In the genomic region with DNA sequence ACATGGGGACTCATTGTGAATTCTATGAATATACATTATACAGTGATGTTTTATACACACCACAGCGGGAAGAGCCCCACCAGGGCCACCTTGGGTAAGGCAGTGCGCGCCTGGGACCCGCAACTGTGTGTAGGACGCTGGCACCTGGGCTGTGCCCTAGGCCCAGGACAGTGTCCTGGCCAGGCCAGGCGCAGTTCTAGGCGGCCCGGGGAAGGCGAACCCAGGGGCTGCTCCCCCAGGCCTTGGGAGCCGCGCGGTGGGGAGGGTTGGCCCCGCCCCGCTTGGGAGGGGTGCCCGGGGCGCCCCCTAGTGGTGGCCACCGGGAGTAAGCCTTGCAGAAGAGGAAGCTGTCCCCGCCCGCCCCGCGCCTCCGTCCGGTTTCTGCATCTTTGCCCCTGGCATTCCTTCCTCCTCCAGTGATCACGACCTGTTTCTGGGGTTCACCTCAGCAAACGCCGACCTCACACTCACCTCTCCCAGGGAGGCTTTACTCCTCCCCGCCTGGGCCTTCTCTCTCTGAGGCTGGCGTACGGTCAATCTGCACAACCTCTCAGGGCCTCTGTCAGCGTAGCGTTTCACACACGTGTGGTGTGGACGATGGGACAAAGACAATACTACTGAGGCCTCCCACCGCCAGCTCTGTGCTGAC, we compare ENCODE assay signal across 8 cellular contexts. TPM values are rescaled to one million over a fixed set of nuclear protein-coding genes. Genes with fewer than 3 reads are reported as not detected.
DNase-seq lines count a peak whose midpoint lies in the region; ATAC-seq and TF ChIP-seq lines count a peak whose summit lies in the region.

No MANE protein-coding gene starts in this region.

- H3K23ac ChIP-seq in mesendoderm (ENCODE audit: low read length), result no peak overlapping the region

- H2BK120ac ChIP-seq in mesendoderm (ENCODE audit: low read depth, low read length), result no peak overlapping the region

- H3K4me3 ChIP-seq in mesendoderm (ENCODE audit: low read length), result no peak overlapping the region

- no peak overlapping the region for H3K4ac ChIP-seq in mesendoderm (ENCODE audit: low read depth, low read length)

- H3K79me2 ChIP-seq in mesendoderm (ENCODE audit: control insufficient read depth, insufficient read depth, low read length), result no peaks in the 10 kb centered on the region

- H3K36me3 ChIP-seq in mesendoderm (ENCODE audit: control insufficient read depth, insufficient read depth, low read length), result no peaks in the 10 kb centered on the region

- H3K18ac ChIP-seq in mesendoderm (ENCODE audit: low read length), result no peak overlapping the region

- H4K8ac ChIP-seq in mesendoderm (ENCODE audit: low read depth, low read length), result no peak overlapping the region

- H3K9ac ChIP-seq in mesendoderm (ENCODE audit: low read length), result peak overlapping the region; percentile 51

- TF ChIP-seq POLR2A in GM10847 (IDR thresholded peaks at IDR 0.05; ENCODE audit: extremely low read depth, insufficient read length), result peak; percentile 26

- no peaks in the 10 kb centered on the region for H3K27me3 ChIP-seq in mesendoderm (ENCODE audit: insufficient read depth, low read length, poor library complexity)

- peak overlapping the region; percentile 5 for H3K4me2 ChIP-seq in mesendoderm (ENCODE audit: low read length)

- H2BK5ac ChIP-seq in mesendoderm (ENCODE audit: low read length), result no peak overlapping the region

- H3K79me1 ChIP-seq in mesendoderm (ENCODE audit: low read length), result no peaks in the 10 kb centered on the region

- no peaks in the 10 kb centered on the region for H3K4me1 ChIP-seq in mesendoderm (ENCODE audit: control insufficient read depth, low read depth, low read length)

- no CpG with 5 or more reads among the region's 34 CpGs for WGBS in mesendoderm (ENCODE audit: extremely low coverage, insufficient coverage, low lambda C conversion rate)

- peak; percentile 76 for ATAC-seq in HG02642 (IDR thresholded peaks at IDR 0.05; ENCODE audit: poor library complexity, unreplicated experiment)

- no peak overlapping the region for H3K27ac ChIP-seq in mesendoderm (ENCODE audit: low read depth, low read length)

- H2AK5ac ChIP-seq in mesendoderm (ENCODE audit: low read length), result no peak overlapping the region

- peak overlapping the region; percentile 77 for H3K56ac ChIP-seq in mesendoderm (ENCODE audit: low read length)

- no peak overlapping the region for H2BK15ac ChIP-seq in mesendoderm (replicated peaks; ENCODE audit: low read depth)

- DNase-seq in NCI-H226 (peak; percentile 53), ecto neural progenitor cell (ENCODE audit: low spot score) (peak; percentile 94), mesendoderm (peak; percentile 79), middle frontal gyrus (ENCODE audit: extremely low spot score, low spot score) (no peak)
- DNase-seq in activated CD4-positive, alpha-beta T cell treated with anti-CD3 and anti-CD28 coated beads, Interleukin-2, amount 50 U/mL, for 1 hour, result peak; percentile 83
- peak; percentile 66 for DNase-seq in stimulated activated CD8-positive, alpha-beta memory T cell treated with anti-CD3 and anti-CD28 coated beads, Interleukin-12 subunit alpha, Interleukin-12 subunit beta, amount 100 ng/mL, for 4 hours (ENCODE audit: low read depth)

- no peak overlapping the region for H4K5ac ChIP-seq in mesendoderm (ENCODE audit: low read length)

RNA-seq across cellular contexts. Expression of a gene that starts 9.5 kb away (rescaled TPM):
- 21.1 TPM for polyA plus RNA-seq in mesendoderm (2013, experiment 1 of 2)
- 21.9 TPM for polyA plus RNA-seq in mesendoderm (2013, experiment 2 of 2)

RNA-seq across cellular contexts. Expression of a gene that starts 29.1 kb away (rescaled TPM):
- polyA plus RNA-seq in mesendoderm (2013, experiment 1 of 2), result 5.1 TPM
- polyA plus RNA-seq in mesendoderm (2013, experiment 2 of 2), result 5.4 TPM

RNA-seq across cellular contexts. Expression of a gene that starts 36.6 kb away (rescaled TPM):
- polyA plus RNA-seq in mesendoderm (2013, experiment 1 of 2), result 2.4 TPM
- 3.2 TPM for polyA plus RNA-seq in mesendoderm (2013, experiment 2 of 2)

RNA-seq across cellular contexts. Expression of a gene that starts 43.4 kb away (rescaled TPM):
- 3.2 TPM for polyA plus RNA-seq in mesendoderm (2013, experiment 1 of 2)
- 3.4 TPM for polyA plus RNA-seq in mesendoderm (2013, experiment 2 of 2)

RNA-seq across cellular contexts. Expression of a gene that starts 47.8 kb away (rescaled TPM):
- polyA plus RNA-seq in mesendoderm (2013, experiment 1 of 2), result 1.2 TPM
- 1.1 TPM for polyA plus RNA-seq in mesendoderm (2013, experiment 2 of 2)
